In the genomic region with DNA sequence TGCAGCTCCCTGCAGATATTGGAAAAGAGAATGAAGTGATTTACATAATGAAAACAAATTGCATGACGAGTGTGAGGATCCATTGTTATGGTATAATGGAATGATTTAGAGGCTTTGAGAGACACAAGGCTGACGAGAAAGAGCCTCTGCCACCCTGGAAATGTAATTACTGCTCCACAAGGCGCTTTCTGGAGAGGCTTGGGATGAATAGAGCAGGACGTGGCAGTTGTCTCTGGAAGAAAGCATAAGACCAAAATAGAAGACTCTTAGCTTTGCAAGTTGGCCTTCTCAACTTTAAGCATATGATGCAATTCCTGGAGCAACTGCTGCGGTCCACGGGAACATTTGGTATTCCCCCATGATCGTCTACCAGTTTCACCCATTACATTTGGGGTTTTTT, we compare ENCODE assay signal across 1 cellular context.
TF ChIP-seq lines count a peak whose summit lies in the region.

No MANE protein-coding gene starts in this region.

TF ChIP-seq in H1, 55 proteins besides CTCF, POLR2A, EP300 and RAD21 (continued from another document):
- TF ChIP-seq, protein P1, sequence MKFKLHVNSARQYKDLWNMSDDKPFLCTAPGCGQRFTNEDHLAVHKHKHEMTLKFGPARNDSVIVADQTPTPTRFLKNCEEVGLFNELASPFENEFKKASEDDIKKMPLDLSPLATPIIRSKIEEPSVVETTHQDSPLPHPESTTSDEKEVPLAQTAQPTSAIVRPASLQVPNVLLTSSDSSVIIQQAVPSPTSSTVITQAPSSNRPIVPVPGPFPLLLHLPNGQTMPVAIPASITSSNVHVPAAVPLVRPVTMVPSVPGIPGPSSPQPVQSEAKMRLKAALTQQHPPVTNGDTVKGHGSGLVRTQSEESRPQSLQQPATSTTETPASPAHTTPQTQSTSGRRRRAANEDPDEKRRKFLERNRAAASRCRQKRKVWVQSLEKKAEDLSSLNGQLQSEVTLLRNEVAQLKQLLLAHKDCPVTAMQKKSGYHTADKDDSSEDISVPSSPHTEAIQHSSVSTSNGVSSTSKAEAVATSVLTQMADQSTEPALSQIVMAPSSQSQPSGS (IDR thresholded peaks at IDR 0.05; ENCODE audit: low read length) = no peak
- TF ChIP-seq CHD7 (IDR thresholded peaks at IDR 0.05; ENCODE audit: insufficient replicate concordance, low read length) = no peak
- TF ChIP-seq CTBP2 (IDR thresholded peaks at IDR 0.05; ENCODE audit: borderline replicate concordance, insufficient read depth, insufficient read length, low read length) = no peak
- no peak for TF ChIP-seq HDAC2 (IDR thresholded peaks at IDR 0.05; ENCODE audit: borderline replicate concordance in 1 of 2, low read depth in 2 of 2, low read length in 2 of 2)
- TF ChIP-seq RFX5 (IDR thresholded peaks at IDR 0.05; ENCODE audit: borderline replicate concordance, low read depth, low read length) = no peak
TF ChIP-seq in H1: peak in this region for 0.
